ENCODE assay signal across 8 cellular contexts in the genomic region with DNA sequence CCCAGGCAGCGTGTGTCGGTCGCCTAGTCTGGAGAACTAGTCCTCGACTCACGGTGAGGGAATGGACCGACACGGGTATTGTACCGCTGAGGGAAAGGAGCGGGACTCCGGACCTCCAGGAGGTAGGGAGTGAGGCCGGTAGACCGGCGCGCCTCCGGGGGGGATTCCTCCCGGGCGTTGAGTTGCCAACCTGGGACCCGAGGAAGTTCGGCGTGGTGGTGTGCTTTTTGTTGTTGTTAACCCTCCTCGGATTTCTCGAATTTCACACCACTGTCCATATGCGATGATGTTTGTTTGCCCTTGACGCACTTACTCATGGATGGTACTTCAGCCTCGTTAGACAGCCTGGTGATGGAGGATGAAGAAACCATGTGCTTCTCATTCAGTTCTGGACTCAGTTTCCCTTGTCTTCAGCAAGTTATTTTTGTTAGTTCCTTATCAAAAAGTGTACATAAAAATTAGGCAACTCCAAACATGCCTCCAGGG. TPM values are rescaled to one million over a fixed set of nuclear protein-coding genes. Genes with fewer than 3 reads are reported as not detected.
DNase-seq lines count a peak whose midpoint lies in the region; ATAC-seq and TF ChIP-seq lines count a peak whose summit lies in the region.
"Not testable (repeated sequence)": the region's sequence is repeated elsewhere in the genome, so short reads cannot be mapped to it uniquely, and the experiment has no call there.

No MANE protein-coding gene starts in this region.

- peaks cover 0 to 28% (median 0%) of the 10 kb centered on the region in 4 donors for H3K4me1 ChIP-seq in Peyer's patch
- H3K4me1 ChIP-seq in ectodermal cell (ENCODE audit: control insufficient read depth, insufficient read depth, low read length), result not testable (repeated sequence)

- H3K36me3 Mint-ChIP-seq in CD14-positive monocyte (peaks cover 26 to 35% of the 10 kb centered on the region in 2 donors), natural killer cell (peaks cover 18% of the 10 kb centered on the region)
- H3K36me3 Mint-ChIP-seq in activated naive CD4-positive, alpha-beta T cell treated with anti-CD3 and anti-CD28 coated beads for 36 hours (ENCODE audit: low read depth), result peaks cover 42% of the 10 kb centered on the region

- peaks cover 38% of the 10 kb centered on the region for H3K4me1 Mint-ChIP-seq in CD14-positive monocyte
- peaks cover 67% of the 10 kb centered on the region for H3K4me1 Mint-ChIP-seq in activated naive CD4-positive, alpha-beta T cell treated with anti-CD3 and anti-CD28 coated beads for 36 hours (ENCODE audit: low read depth)
- peaks cover 36 to 64% of the 10 kb centered on the region in 2 donors for H3K4me1 Mint-ChIP-seq in natural killer cell
- H3K4me1 Mint-ChIP-seq in stimulated activated naive CD8-positive, alpha-beta T cell treated with anti-CD3 and anti-CD28 coated beads, Interleukin-15, amount 100 ng/mL, for 72 hours, result peaks cover 81% of the 10 kb centered on the region

- peak overlapping the region; percentile 91 for H3K4me3 ChIP-seq in HFF-Myc (replicated peaks; ENCODE audit: low read depth, low read length)
- H3K4me3 ChIP-seq in Peyer's patch, result peak overlapping the region; percentile 76 to 99 (median 97)
- H3K4me3 ChIP-seq in ectodermal cell (ENCODE audit: insufficient read depth, low read depth, low read length), result peak overlapping the region; percentile 93
- peak overlapping the region; percentile 99 for H3K4me3 ChIP-seq in iPS-11a (ENCODE audit: low read depth, low read length)

- H3K27ac Mint-ChIP-seq in CD14-positive monocyte (peak overlapping the region; percentile 94 to 98 (median 95)), natural killer cell (peak overlapping the region; percentile 92 to 97)
- peak overlapping the region; percentile 95 for H3K27ac Mint-ChIP-seq in activated naive CD4-positive, alpha-beta T cell treated with anti-CD3 and anti-CD28 coated beads for 36 hours
- peak overlapping the region; percentile 98 to 100 for H3K27ac Mint-ChIP-seq in stimulated activated naive CD8-positive, alpha-beta T cell treated with anti-CD3 and anti-CD28 coated beads, Interleukin-15, amount 100 ng/mL, for 72 hours

- intact Hi-C loops in CD14-positive monocyte (cut with micrococcal nuclease); natural killer cell (cut with micrococcal nuclease): not testable (repeated sequence)
- intact Hi-C loops in activated naive CD4-positive, alpha-beta T cell treated with anti-CD3 and anti-CD28 coated beads for 36 hours (cut with micrococcal nuclease), result loop anchor here (2.0 to 5.0 kb wide), 3 partner anchors 56 to 444 kb away; partner anchors contain the start of genes GON4L and SYT11

- TF ChIP-seq CTCF in CD14-positive monocyte (IDR thresholded peaks at IDR 0.05); HFF-Myc (IDR thresholded peaks at IDR 0.05; ENCODE audit: low read depth, low read length, missing control alignments); Peyer's patch (IDR thresholded peaks at IDR 0.05); natural killer cell (IDR thresholded peaks at IDR 0.05): not testable (repeated sequence)

- H3K27ac ChIP-seq in Peyer's patch (peak overlapping the region; percentile 91 to 97 (median 94)), ectodermal cell (ENCODE audit: insufficient read depth, low read depth, low read length, poor library complexity, severe bottlenecking) (peak overlapping the region; percentile 98)

- H3K9me3 Mint-ChIP-seq in CD14-positive monocyte, result peaks cover 9 to 15% (median 11%) of the 10 kb centered on the region in 7 donors
- H3K9me3 Mint-ChIP-seq in activated naive CD4-positive, alpha-beta T cell treated with anti-CD3 and anti-CD28 coated beads for 36 hours; natural killer cell; stimulated activated naive CD8-positive, alpha-beta T cell treated with anti-CD3 and anti-CD28 coated beads, Interleukin-15, amount 100 ng/mL, for 72 hours: not testable (repeated sequence)

- not testable (repeated sequence) for H3K27me3 ChIP-seq in Peyer's patch; ectodermal cell (ENCODE audit: control insufficient read depth, insufficient read depth, low read length, poor library complexity, severe bottlenecking)

- ATAC-seq in natural killer cell, result peak in 2 of 3 donors; percentile 3 to 6
- not testable (repeated sequence) for ATAC-seq in stimulated activated naive CD8-positive, alpha-beta T cell treated with anti-CD3 and anti-CD28 coated beads, Interleukin-15, amount 100 ng/mL, for 72 hours

- peak in 1 of 2 donors; percentile 34 for TF ChIP-seq POLR2A in Peyer's patch (IDR thresholded peaks at IDR 0.05)

- DNase-seq in CD14-positive monocyte (ENCODE audit: low spot score); HFF-Myc (ENCODE audit: extremely low read depth, low read depth); Peyer's patch; activated naive CD4-positive, alpha-beta T cell treated with anti-CD3 and anti-CD28 coated beads for 36 hours; natural killer cell; stimulated activated naive CD8-positive, alpha-beta T cell treated with anti-CD3 and anti-CD28 coated beads, Interleukin-15, amount 100 ng/mL, for 72 hours: not testable (repeated sequence)

- H3K4me3 Mint-ChIP-seq in CD14-positive monocyte (peak overlapping the region; percentile 95 to 98), natural killer cell (peak overlapping the region; percentile 98)
- peak overlapping the region; percentile 97 for H3K4me3 Mint-ChIP-seq in activated naive CD4-positive, alpha-beta T cell treated with anti-CD3 and anti-CD28 coated beads for 36 hours
- peak overlapping the region; percentile 95 to 99 for H3K4me3 Mint-ChIP-seq in stimulated activated naive CD8-positive, alpha-beta T cell treated with anti-CD3 and anti-CD28 coated beads, Interleukin-15, amount 100 ng/mL, for 72 hours

- WGBS in ectodermal cell, 2 experiments, result 0% methylated on average over 24 to 25 of the region's 25 CpGs

- not testable (repeated sequence) for H3K27me3 Mint-ChIP-seq in CD14-positive monocyte (ENCODE audit: low read depth in 3 of 3); activated naive CD4-positive, alpha-beta T cell treated with anti-CD3 and anti-CD28 coated beads for 36 hours (ENCODE audit: low read depth); natural killer cell (ENCODE audit: low read depth in 2 of 2); stimulated activated naive CD8-positive, alpha-beta T cell treated with anti-CD3 and anti-CD28 coated beads, Interleukin-15, amount 100 ng/mL, for 72 hours

- not testable (repeated sequence) for H3K9me3 ChIP-seq in Peyer's patch; ectodermal cell (ENCODE audit: control insufficient read depth, low read length)

- CTCF ChIA-PET in activated naive CD4-positive, alpha-beta T cell treated with anti-CD3 and anti-CD28 coated beads for 36 hours (lab: Charles Lee), result not testable (repeated sequence)

- H3K36me3 ChIP-seq in Peyer's patch (peaks cover 0 to 14% (median 0%) of the 10 kb centered on the region in 3 donors), ectodermal cell (ENCODE audit: control insufficient read depth, insufficient read depth, low read length) (peaks cover 21% of the 10 kb centered on the region)

RNA-seq across cellular contexts. Expression of gene DAP3, which starts 0.3 kb away (rescaled TPM):
- polyA plus RNA-seq in CD14-positive monocyte, result 10 to 100 TPM; 69.0 to 72.7 TPM
- total RNA-seq in Peyer's patch (100 to 1,000 TPM in 3 of 4 donors, 10 to 100 TPM in 1; 72.8 to 160 (median 153) TPM), natural killer cell (10 to 100 TPM; 83.9 to 97.5 (median 96.4) TPM)
- total RNA-seq in activated naive CD4-positive, alpha-beta T cell treated with anti-CD3 and anti-CD28 coated beads for 36 hours, result 100 to 1,000 TPM; 137 to 141 TPM
- polyA plus RNA-seq in ectodermal cell (2013, experiment 1 of 4), result 105 TPM
- 112 TPM for polyA plus RNA-seq in ectodermal cell (2013, experiment 2 of 4)
- 75.0 TPM for polyA plus RNA-seq in ectodermal cell (2013, experiment 3 of 4)
- 88.5 TPM for polyA plus RNA-seq in ectodermal cell (2013, experiment 4 of 4)

RNA-seq across cellular contexts. Expression of gene YY1AP1, which starts 0.6 kb away (rescaled TPM):
- 10 to 100 TPM; 14.0 to 24.3 TPM for polyA plus RNA-seq in CD14-positive monocyte
- total RNA-seq in Peyer's patch (100 to 1,000 TPM in 2 of 4 donors, 10 to 100 TPM in 2; 64.5 to 144 (median 84.3) TPM), natural killer cell (100 to 1,000 TPM; 115 to 133 (median 115) TPM)
- 10 to 100 TPM; 54.8 to 59.5 TPM for total RNA-seq in activated naive CD4-positive, alpha-beta T cell treated with anti-CD3 and anti-CD28 coated beads for 36 hours
- polyA plus RNA-seq in ectodermal cell (2013, experiment 1 of 4), result 57.2 TPM
- polyA plus RNA-seq in ectodermal cell (2013, experiment 2 of 4), result 53.3 TPM
- 48.6 TPM for polyA plus RNA-seq in ectodermal cell (2013, experiment 3 of 4)
- 52.6 TPM for polyA plus RNA-seq in ectodermal cell (2013, experiment 4 of 4)
